Comparison of ENCODE assay signal across 15 cellular contexts in genomic region chr12:4279120-4279690, GRCh38. TPM values are rescaled to one million over a fixed set of nuclear protein-coding genes. Genes with fewer than 3 reads are reported as not detected.
DNase-seq lines count a peak whose midpoint lies in the region; ATAC-seq, FAIRE-seq and TF ChIP-seq lines count a peak whose summit lies in the region.
"Had no signal": no experiment of that assay in that cellular context is flagged by ENCODE, and none has a peak within 500 bp of the region (broad histone marks: within the 10 kb centered on the region; RNA-seq: fewer than 3 reads in every experiment).

No MANE protein-coding gene starts in this region.

- H3K4me3 Mint-ChIP-seq in T-helper 1 cell treated with Interleukin-12 subunit alpha and Interleukin-12 subunit beta and Interleukin-4 antibody, amounts not matched to agents 30 μg/mL and 1 μg/mL, for 36 hours, result peak overlapping the region; percentile 87
- H3K4me3 Mint-ChIP-seq in T-helper 17 cell, result peak overlapping the region; percentile 58
- H3K4me3 Mint-ChIP-seq: activated B cell treated with CpG ODN at 0.5 μM for 24 hours had no signal

- H3K4me1 Mint-ChIP-seq in T-helper 1 cell treated with Interleukin-12 subunit alpha and Interleukin-12 subunit beta and Interleukin-4 antibody, amounts not matched to agents 30 μg/mL and 1 μg/mL, for 36 hours (ENCODE audit: low read depth), result peaks cover 60% of the 10 kb centered on the region
- peaks cover 61% of the 10 kb centered on the region for H3K4me1 Mint-ChIP-seq in T-helper 17 cell

- DNase-seq in T-helper 1 cell (no peak), T-helper 17 cell (no peak), pancreas (no peak), prostate gland (ENCODE audit: low spot score) (no peak), NCI-H510A treated with DMSO at 0.1 percent for 48 hours (lab: John Stamatoyannopoulos, UW) (no peak), urothelium cell line (ENCODE audit: low spot score) (no peak)
- DNase-seq in effector memory CD4-positive, alpha-beta T cell, result no peak
- DNase-seq: activated B cell treated with CpG ODN at 0.5 μM for 24 hours; activated naive CD4-positive, alpha-beta T cell; NCI-H1930 had no signal

- peak overlapping the region; percentile 52 for H3K27ac ChIP-seq in effector memory CD4-positive, alpha-beta T cell (ENCODE audit: insufficient read depth, low read length, poor library complexity, severe bottlenecking)
- H3K27ac ChIP-seq in pancreas, result peak overlapping the region in 1 of 4 donors; percentile 33
- no peak overlapping the region for H3K27ac ChIP-seq in prostate gland
- H3K27ac ChIP-seq: 22Rv1, SJSA1 had no signal

- no peaks in the 10 kb centered on the region for H3K27me3 Mint-ChIP-seq in T-helper 1 cell treated with Interleukin-12 subunit alpha and Interleukin-12 subunit beta and Interleukin-4 antibody, amounts not matched to agents 30 μg/mL and 1 μg/mL, for 36 hours (ENCODE audit: low read depth)
- no peaks in the 10 kb centered on the region for H3K27me3 Mint-ChIP-seq in T-helper 17 cell
- H3K27me3 Mint-ChIP-seq: activated B cell treated with CpG ODN at 0.5 μM for 24 hours had no signal

- H3K9me3 ChIP-seq in T-helper 17 cell (ENCODE audit: control insufficient read depth, low read length, poor library complexity, severe bottlenecking) (no peaks in the 10 kb centered on the region), pancreas (no peaks in the 10 kb centered on the region), prostate gland (no peaks in the 10 kb centered on the region)
- no peaks in the 10 kb centered on the region for H3K9me3 ChIP-seq in effector memory CD4-positive, alpha-beta T cell (ENCODE audit: control insufficient read depth, low read length)
- H3K9me3 ChIP-seq: SJSA1, testis had no signal

- no peaks in the 10 kb centered on the region for H3K27me3 ChIP-seq in effector memory CD4-positive, alpha-beta T cell (replicated peaks; ENCODE audit: control insufficient read depth, insufficient read depth, low read length, poor library complexity, severe bottlenecking)
- no peaks in the 10 kb centered on the region for H3K27me3 ChIP-seq in pancreas
- no peaks in the 10 kb centered on the region for H3K27me3 ChIP-seq in prostate gland (replicated peaks; ENCODE audit: insufficient read depth)
- H3K27me3 ChIP-seq: testis had no signal

- no peak overlapping the region for H3K4me3 ChIP-seq in effector memory CD4-positive, alpha-beta T cell (ENCODE audit: insufficient read depth, low read depth, low read length, poor library complexity, severe bottlenecking)
- no peak overlapping the region for H3K4me3 ChIP-seq in pancreas
- no peak overlapping the region for H3K4me3 ChIP-seq in prostate gland
- H3K4me3 ChIP-seq: coronary artery, SJSA1, testis had no signal

- FAIRE-seq in pancreas (lab: Jason Lieb, UNC), result peak; percentile 75
- no peak for FAIRE-seq in urothelium cell line (lab: Jason Lieb, UNC)

- ATAC-seq in T-helper 17 cell (no peak), pancreas (no peak)

- 75 to 76% methylated on average over 10 of the region's 10 CpGs for WGBS in pancreas, 2 donors
- 56% methylated on average over 10 of the region's 10 CpGs for WGBS in prostate gland

- intact Hi-C loops in pancreas (cut with DNase I) (loop anchor here in 1 of 3 donors (10.0 kb wide), 2 partner anchors 284 to 394 kb away; no protein-coding TSS in a partner anchor), prostate gland (cut with DNase I) (loop anchor here (5.0 kb wide), 4 partner anchors 172 to 392 kb away; no protein-coding TSS in a partner anchor)

- H3K36me3 Mint-ChIP-seq in T-helper 1 cell treated with Interleukin-12 subunit alpha and Interleukin-12 subunit beta and Interleukin-4 antibody, amounts not matched to agents 30 μg/mL and 1 μg/mL, for 36 hours (ENCODE audit: low read depth), result peaks cover 86% of the 10 kb centered on the region
- H3K36me3 Mint-ChIP-seq in T-helper 17 cell (ENCODE audit: low read depth), result peaks cover 12% of the 10 kb centered on the region

- H3K9me3 Mint-ChIP-seq in T-helper 1 cell treated with Interleukin-12 subunit alpha and Interleukin-12 subunit beta and Interleukin-4 antibody, amounts not matched to agents 30 μg/mL and 1 μg/mL, for 36 hours, result no peaks in the 10 kb centered on the region
- H3K9me3 Mint-ChIP-seq: activated B cell treated with CpG ODN at 0.5 μM for 24 hours had no signal

- peaks cover 52% of the 10 kb centered on the region for H3K4me1 ChIP-seq in effector memory CD4-positive, alpha-beta T cell (ENCODE audit: control insufficient read depth, insufficient read depth, low read length, poor library complexity, severe bottlenecking)
- H3K4me1 ChIP-seq in pancreas (peaks cover 4 to 13% (median 6%) of the 10 kb centered on the region in 3 donors), prostate gland (replicated peaks) (no peaks in the 10 kb centered on the region)

- peak overlapping the region; percentile 71 for H3K27ac Mint-ChIP-seq in T-helper 1 cell treated with Interleukin-12 subunit alpha and Interleukin-12 subunit beta and Interleukin-4 antibody, amounts not matched to agents 30 μg/mL and 1 μg/mL, for 36 hours
- H3K27ac Mint-ChIP-seq in T-helper 17 cell, result peak overlapping the region; percentile 97
- H3K27ac Mint-ChIP-seq: activated B cell treated with CpG ODN at 0.5 μM for 24 hours had no signal

- TF ChIP-seq CTCF in pancreas (IDR thresholded peaks at IDR 0.05) (no peak), prostate gland (IDR thresholded peaks at IDR 0.05) (no peak)

- H3K36me3 ChIP-seq in effector memory CD4-positive, alpha-beta T cell (ENCODE audit: control insufficient read depth, insufficient read depth, low read length), result peaks cover 71% of the 10 kb centered on the region
- H3K36me3 ChIP-seq in pancreas (peaks cover 0 to 7% (median 0%) of the 10 kb centered on the region in 3 donors), prostate gland (no peaks in the 10 kb centered on the region)
- H3K36me3 ChIP-seq: SJSA1 had no signal

- no peak for TF ChIP-seq POLR2A in prostate gland (IDR thresholded peaks at IDR 0.05)

RNA-seq across cellular contexts. Expression of gene CCND2, which starts 5.6 kb away (rescaled TPM):
- total RNA-seq in T-helper 17 cell (100 to 1,000 TPM; 197 to 225 TPM), pancreas (10 to 100 TPM; 51.5 to 75.6 (median 63.5) TPM), prostate gland (10 to 100 TPM; 31.6 to 46.1 TPM)
- 1 to 10 TPM; 6.3 to 9.1 TPM for polyA plus RNA-seq in pancreas

RNA-seq across cellular contexts. Expression of gene TIGAR, which starts 41.8 kb away (rescaled TPM):
- 10 to 100 TPM in 1 of 2 donors, 1 to 10 TPM in 1; 7.8 to 10.7 TPM for total RNA-seq in T-helper 17 cell
- 1 to 10 TPM in 5 of 6 donors, under 1 TPM in 1; 0.51 to 5.5 (median 1.8) TPM for total RNA-seq in pancreas
- 1 to 10 TPM; 1.4 to 2.3 TPM for polyA plus RNA-seq in pancreas
- total RNA-seq in prostate gland, result 1 to 10 TPM; 1.9 to 6.6 TPM
